ENCODE assay signal across 27 cellular contexts in the genomic region with DNA sequence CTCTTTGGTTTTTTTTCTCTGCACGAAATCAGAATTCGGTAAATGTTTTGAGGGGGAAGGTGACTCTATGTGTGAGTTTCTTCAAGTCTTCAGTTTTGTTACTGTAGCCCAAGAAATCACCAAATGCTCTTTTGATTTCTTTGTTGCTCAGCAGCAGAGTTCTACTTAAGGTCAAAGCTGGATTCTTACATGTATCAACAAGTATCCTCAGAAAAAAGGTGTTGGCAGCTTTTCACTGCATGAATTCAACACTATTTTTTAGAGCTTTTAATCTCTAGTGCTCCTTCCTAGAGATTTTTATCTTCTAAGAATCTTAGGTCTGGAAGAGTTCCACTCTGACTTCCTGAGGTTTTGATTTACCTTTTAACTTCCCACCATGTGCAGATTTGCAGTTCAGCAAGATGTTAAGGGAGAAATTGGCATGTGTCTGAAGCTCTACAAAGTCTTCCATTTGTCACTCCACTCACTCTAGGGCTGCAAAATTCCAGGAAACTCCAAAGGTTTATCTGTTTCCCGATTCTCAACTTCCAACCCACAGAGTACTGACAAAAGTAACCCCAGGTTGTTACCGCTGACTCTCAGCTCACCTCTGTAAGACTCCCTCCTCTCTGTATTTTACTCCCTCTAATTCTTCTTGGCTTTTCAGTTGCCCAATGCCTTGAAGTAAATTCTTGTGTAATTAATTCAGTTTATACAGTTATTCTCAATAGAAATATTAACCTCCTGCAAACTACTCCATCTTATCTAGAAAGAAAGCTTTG. TPM values are rescaled to one million over a fixed set of nuclear protein-coding genes. Genes with fewer than 3 reads are reported as not detected.
A peak's percentile ranks its signal among the peaks of the same experiment; 100 is the strongest.
DNase-seq lines count a peak whose midpoint lies in the region; ATAC-seq and TF ChIP-seq lines count a peak whose summit lies in the region.
"Had no signal": no experiment of that assay in that cellular context is flagged by ENCODE, and none has a peak within 500 bp of the region (broad histone marks: within the 10 kb centered on the region; RNA-seq: fewer than 3 reads in every experiment).

No MANE protein-coding gene starts in this region.

- no peak for DNase-seq in activated naive CD4-positive, alpha-beta T cell (lab: John Stamatoyannopoulos, UW)
- peak; percentile 61 for DNase-seq in choroid plexus epithelial cell (ENCODE audit: low read depth)
- DNase-seq in left lung, result no peak
- no peak for DNase-seq in smooth muscle cell (lab: John Stamatoyannopoulos, UW; ENCODE audit: unreplicated experiment)
- DNase-seq in activated CD4-positive, alpha-beta T cell treated with anti-CD3 and anti-CD28 coated beads, Interleukin-2, amount 10 ng/mL, durations not matched to agents 24 days and 14 days, result no peak
- no peak for DNase-seq in activated CD4-positive, alpha-beta T cell treated with anti-CD3 and anti-CD28 coated beads, Interleukin-2, amount 50 U/mL, for 4 hours
- DNase-seq in hepatic stellate cell (ENCODE audit: low spot score), result no peak
- DNase-seq: 8988T; activated CD4-positive, alpha-beta T cell treated with anti-CD3 and anti-CD28 coated beads for 36 hours; activated naive CD4-positive, alpha-beta T cell treated with anti-CD3 and anti-CD28 coated beads for 36 hours; activated T-cell treated with anti-CD3 and anti-CD28 coated beads, Interleukin-2, amount 50 U/mL, for 48 hours; amniotic stem cell; CD4-positive, CD25-positive, alpha-beta regulatory T cell; glutamatergic neuron; KBM-7; left ventricle myocardium superior; MM.1S; mucosa of descending colon; NCI-H1436 treated with DMSO at 0.1 percent for 48 hours; NCI-H526 treated with DMSO at 0.1 percent for 48 hours; psoas muscle; T-helper 1 cell had no signal

- H3K9ac ChIP-seq in smooth muscle cell (ENCODE audit: low read depth), result no peak overlapping the region

- no peaks in the 10 kb centered on the region for H4K20me1 ChIP-seq in smooth muscle cell (ENCODE audit: low read depth)

- no peaks in the 10 kb centered on the region for H3K79me2 ChIP-seq in smooth muscle cell (ENCODE audit: low read depth)

- H3F3A ChIP-seq in smooth muscle cell (ENCODE audit: low read depth), result no peaks in the 10 kb centered on the region

- peak overlapping the region; percentile 52 for H3K27ac Mint-ChIP-seq in activated naive CD4-positive, alpha-beta T cell treated with anti-CD3 and anti-CD28 coated beads, Interleukin-2, amount 50 U/mL, for 24 hours
- no peak overlapping the region for H3K27ac Mint-ChIP-seq in activated CD4-positive, alpha-beta T cell treated with anti-CD3 and anti-CD28 coated beads, Interleukin-2, amount 10 ng/mL, durations not matched to agents 24 days and 14 days
- H3K27ac Mint-ChIP-seq: activated CD4-positive, alpha-beta T cell treated with anti-CD3 and anti-CD28 coated beads for 36 hours; activated naive CD4-positive, alpha-beta T cell treated with anti-CD3 and anti-CD28 coated beads for 36 hours; CD4-positive, CD25-positive, alpha-beta regulatory T cell; type B pancreatic cell had no signal

- H3K27me3 ChIP-seq in left lung, result no peaks in the 10 kb centered on the region
- H3K27me3 ChIP-seq in smooth muscle cell (ENCODE audit: low read depth), result no peaks in the 10 kb centered on the region

- H3K36me3 Mint-ChIP-seq in activated naive CD4-positive, alpha-beta T cell treated with anti-CD3 and anti-CD28 coated beads, Interleukin-2, amount 50 U/mL, for 24 hours, result no peaks in the 10 kb centered on the region
- peaks cover under 1% of the 10 kb centered on the region for H3K36me3 Mint-ChIP-seq in activated CD4-positive, alpha-beta T cell treated with anti-CD3 and anti-CD28 coated beads, Interleukin-2, amount 10 ng/mL, durations not matched to agents 24 days and 14 days (ENCODE audit: low read depth)
- H3K36me3 Mint-ChIP-seq: CD4-positive, CD25-positive, alpha-beta regulatory T cell had no signal

- 84% methylated on average over 4 of the region's 4 CpGs for WGBS in smooth muscle cell (ENCODE audit: low lambda C conversion rate)

- TF ChIP-seq CTCF in choroid plexus epithelial cell (conservative IDR thresholded peaks at IDR 0.05; ENCODE audit: low read depth, low read length), result no peak
- no peak for TF ChIP-seq CTCF in left lung (IDR thresholded peaks at IDR 0.05)
- no peak for TF ChIP-seq CTCF in smooth muscle cell (IDR thresholded peaks at IDR 0.05; ENCODE audit: borderline replicate concordance, insufficient read depth, poor library complexity, severe bottlenecking)

- intact Hi-C loops in left lung (cut with DNase I), result no loop called here
- intact Hi-C loops in activated CD4-positive, alpha-beta T cell treated with anti-CD3 and anti-CD28 coated beads, Interleukin-2, amount 10 ng/mL, durations not matched to agents 24 days and 14 days (cut with micrococcal nuclease), result no loop called here

- peak overlapping the region; percentile 58 for H2AFZ ChIP-seq in smooth muscle cell (ENCODE audit: low read depth)

- no peaks in the 10 kb centered on the region for H3K9me3 Mint-ChIP-seq in activated naive CD4-positive, alpha-beta T cell treated with anti-CD3 and anti-CD28 coated beads, Interleukin-2, amount 50 U/mL, for 24 hours
- no peaks in the 10 kb centered on the region for H3K9me3 Mint-ChIP-seq in activated CD4-positive, alpha-beta T cell treated with anti-CD3 and anti-CD28 coated beads, Interleukin-2, amount 10 ng/mL, durations not matched to agents 24 days and 14 days

- H3K4me1 ChIP-seq in left lung, result peaks cover 0 to 8% of the 10 kb centered on the region in 2 donors
- H3K4me1 ChIP-seq in smooth muscle cell (ENCODE audit: low read depth), result peaks cover 26% of the 10 kb centered on the region
- H3K4me1 ChIP-seq: psoas muscle had no signal

- H3K9me3 ChIP-seq in left lung, result peaks cover 0 to 9% of the 10 kb centered on the region in 2 donors
- H3K9me3 ChIP-seq in smooth muscle cell (replicated peaks; ENCODE audit: low read depth), result no peaks in the 10 kb centered on the region

- no peak overlapping the region for H3K27ac ChIP-seq in left lung
- no peak overlapping the region for H3K27ac ChIP-seq in smooth muscle cell (ENCODE audit: low read depth)
- H3K27ac ChIP-seq: psoas muscle had no signal

- peak; percentile 14 for ATAC-seq in left lung
- ATAC-seq: activated CD4-positive, alpha-beta T cell treated with anti-CD3 and anti-CD28 coated beads for 36 hours; GM12878; left ventricle myocardium superior; mucosa of descending colon; psoas muscle had no signal

- H3K4me3 Mint-ChIP-seq in activated naive CD4-positive, alpha-beta T cell treated with anti-CD3 and anti-CD28 coated beads, Interleukin-2, amount 50 U/mL, for 24 hours, result no peak overlapping the region
- no peak overlapping the region for H3K4me3 Mint-ChIP-seq in activated CD4-positive, alpha-beta T cell treated with anti-CD3 and anti-CD28 coated beads, Interleukin-2, amount 10 ng/mL, durations not matched to agents 24 days and 14 days
- H3K4me3 Mint-ChIP-seq: activated CD4-positive, alpha-beta T cell treated with anti-CD3 and anti-CD28 coated beads for 36 hours; activated naive CD4-positive, alpha-beta T cell treated with anti-CD3 and anti-CD28 coated beads for 36 hours; CD4-positive, CD25-positive, alpha-beta regulatory T cell had no signal

- no peaks in the 10 kb centered on the region for H3K27me3 Mint-ChIP-seq in activated naive CD4-positive, alpha-beta T cell treated with anti-CD3 and anti-CD28 coated beads, Interleukin-2, amount 50 U/mL, for 24 hours
- H3K27me3 Mint-ChIP-seq in activated CD4-positive, alpha-beta T cell treated with anti-CD3 and anti-CD28 coated beads, Interleukin-2, amount 10 ng/mL, durations not matched to agents 24 days and 14 days, result peaks cover 13% of the 10 kb centered on the region
- H3K27me3 Mint-ChIP-seq: type B pancreatic cell had no signal

- H3K4me3 ChIP-seq in choroid plexus epithelial cell (ENCODE audit: low read depth, low read length) (no peak overlapping the region), left lung (no peak overlapping the region), smooth muscle cell (no peak overlapping the region)
- H3K4me3 ChIP-seq: GM12878, mucosa of descending colon, psoas muscle had no signal

- H3K4me1 Mint-ChIP-seq in activated naive CD4-positive, alpha-beta T cell treated with anti-CD3 and anti-CD28 coated beads, Interleukin-2, amount 50 U/mL, for 24 hours, result peaks cover 5% of the 10 kb centered on the region
- peaks cover 5% of the 10 kb centered on the region for H3K4me1 Mint-ChIP-seq in activated CD4-positive, alpha-beta T cell treated with anti-CD3 and anti-CD28 coated beads, Interleukin-2, amount 10 ng/mL, durations not matched to agents 24 days and 14 days
- H3K4me1 Mint-ChIP-seq: CD4-positive, CD25-positive, alpha-beta regulatory T cell had no signal

- no peak overlapping the region for H3K4me2 ChIP-seq in smooth muscle cell

- H3K36me3 ChIP-seq in left lung (no peaks in the 10 kb centered on the region), smooth muscle cell (ENCODE audit: low read depth) (no peaks in the 10 kb centered on the region)

RNA-seq across cellular contexts. Expression of a gene that starts 13.3 kb away (rescaled TPM):
- total RNA-seq in left lung, result 1 to 10 TPM; 6.6 to 7.9 TPM
- 7.8 and 10.0 TPM in 2 replicates for total RNA-seq in smooth muscle cell
- polyA plus RNA-seq in smooth muscle cell, result 9.3 and 12.4 TPM in 2 replicates
- 144 and 151 TPM in 2 replicates for total RNA-seq in activated CD4-positive, alpha-beta T cell treated with anti-CD3 and anti-CD28 coated beads, Interleukin-2, amount 10 ng/mL, durations not matched to agents 24 days and 14 days
- total RNA-seq: Daoy had no signal

RNA-seq across cellular contexts. Expression of a gene that starts 25.7 kb away (rescaled TPM):
- total RNA-seq in left lung (under 1 TPM in 1 of 2 donors, not detected in 1; 0.20 TPM), smooth muscle cell (0.09 TPM in 1 of 2 replicates, not detected in the other)
- 0.08 TPM in 1 of 2 replicates, not detected in the other for polyA plus RNA-seq in smooth muscle cell
- total RNA-seq in activated CD4-positive, alpha-beta T cell treated with anti-CD3 and anti-CD28 coated beads, Interleukin-2, amount 10 ng/mL, durations not matched to agents 24 days and 14 days, result not detected in 2 replicates
- total RNA-seq: activated CD4-positive, alpha-beta T cell treated with anti-CD3 and anti-CD28 coated beads for 36 hours; activated naive CD4-positive, alpha-beta T cell treated with anti-CD3 and anti-CD28 coated beads for 36 hours; CD4-positive, CD25-positive, alpha-beta regulatory T cell; Daoy; GM12878; HT-29 had no signal
- polyA plus RNA-seq: CD4-positive, CD25-positive, alpha-beta regulatory T cell; GM12878 had no signal

Comparison
In these comparisons a context has a peak if more than half of its experiments do, and no peak if none do; other contexts are left out.
1. RNA of a gene that starts 13.3 kb away (total RNA-seq): 144 to 151 TPM in activated CD4-positive, alpha-beta T cell treated with anti-CD3 and anti-CD28 coated beads, Interleukin-2, amount 10 ng/mL, durations not matched to agents 24 days and 14 days; 7.8 to 10.0 TPM in smooth muscle cell and 6.6 to 7.9 TPM in left lung; every median in the first group is over 10 times any median in the second.